16 cellular contexts compared by ENCODE assay signal in the genomic region with DNA sequence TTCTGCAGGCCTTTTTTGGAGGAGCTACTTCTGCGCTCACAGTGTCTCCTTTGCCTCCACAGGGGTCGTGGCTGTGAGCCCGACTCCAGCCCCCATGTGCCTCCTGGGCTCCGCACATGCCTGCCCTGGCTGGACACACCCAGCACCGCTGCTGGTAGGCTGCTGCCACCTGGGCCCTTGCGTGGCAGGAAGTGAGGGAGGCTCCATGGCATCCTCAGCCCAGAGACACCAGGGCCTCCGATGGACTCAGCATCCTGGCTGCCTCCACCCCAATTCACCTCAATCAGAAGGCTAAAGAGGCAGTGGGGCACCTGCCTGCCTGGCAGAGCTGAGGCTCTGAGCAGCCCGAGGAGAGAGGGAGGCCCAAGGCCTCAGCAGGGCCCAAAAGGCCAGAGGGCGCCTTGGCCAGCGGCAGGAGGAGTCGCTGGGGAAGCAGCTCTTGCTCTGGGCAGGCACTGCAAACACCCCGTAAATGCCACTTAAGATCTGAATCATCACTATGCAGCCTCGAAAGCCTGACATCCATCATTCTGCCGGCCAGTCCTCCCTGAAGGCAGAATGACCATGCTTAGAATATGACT.
"Had no signal": no experiment of that assay in that cellular context is flagged by ENCODE, and none has a peak within 500 bp of the region (broad histone marks: within the 10 kb centered on the region; RNA-seq: fewer than 3 reads in every experiment).

No MANE protein-coding gene starts in this region.

- H3K4me3 ChIP-seq: dorsolateral prefrontal cortex, esophagus muscularis mucosa, psoas muscle, thoracic aorta had no signal

- H3K36me3 ChIP-seq: esophagus muscularis mucosa, thoracic aorta had no signal

- H3K4me1 Mint-ChIP-seq: memory B cell had no signal

- H3K4me3 Mint-ChIP-seq: activated T-cell treated with anti-CD3 and anti-CD28 coated beads, Interleukin-2, amount 50 U/mL, for 72 hours; memory B cell; natural killer cell treated with Interleukin-12 subunit alpha and Interleukin-12 subunit beta and Interleukin-15 and Interleukin-18, amount 100 ng/mL, for 72 hours; stimulated activated naive CD8-positive, alpha-beta T cell treated with anti-CD3 and anti-CD28 coated beads, Interleukin-15, amount 100 ng/mL, for 72 hours had no signal

- H3K27ac ChIP-seq: dorsolateral prefrontal cortex, esophagus muscularis mucosa, psoas muscle, thoracic aorta had no signal

- H3K36me3 Mint-ChIP-seq: memory B cell had no signal

- H3K4me1 ChIP-seq: esophagus muscularis mucosa had no signal

- H3K27ac Mint-ChIP-seq: activated T-cell treated with anti-CD3 and anti-CD28 coated beads, Interleukin-2, amount 50 U/mL, for 72 hours; memory B cell; natural killer cell treated with Interleukin-12 subunit alpha and Interleukin-12 subunit beta and Interleukin-15 and Interleukin-18, amount 100 ng/mL, for 72 hours had no signal

- ATAC-seq: activated T-cell treated with anti-CD3 and anti-CD28 coated beads, Interleukin-2, amount 50 U/mL, for 72 hours; natural killer cell treated with Interleukin-12 subunit alpha and Interleukin-12 subunit beta and Interleukin-15 and Interleukin-18, amount 100 ng/mL, for 72 hours; psoas muscle; stimulated activated naive CD8-positive, alpha-beta T cell treated with anti-CD3 and anti-CD28 coated beads, Interleukin-15, amount 100 ng/mL, for 72 hours had no signal

- H3K27me3 ChIP-seq: dorsolateral prefrontal cortex had no signal

- DNase-seq: activated CD4-positive, alpha-beta T cell treated with anti-CD3 and anti-CD28 coated beads for 1 hour; activated CD4-positive, alpha-beta T cell treated with anti-CD3 and anti-CD28 coated beads, Interleukin-2, amount 50 U/mL, for 48 hours; activated gamma-delta T cell treated with Interleukin-2 at 50 U/mL for 16 hours; activated T-cell treated with anti-CD3 and anti-CD28 coated beads, Interleukin-2, amount 50 U/mL, for 72 hours; glutamatergic neuron; occipital lobe; psoas muscle; stimulated activated CD4-positive, alpha-beta T cell treated with anti-CD3 and anti-CD28 coated beads, Interleukin-4, amount 100 ng/mL, for 4 hours; stimulated activated naive CD8-positive, alpha-beta T cell treated with anti-CD3 and anti-CD28 coated beads, Interleukin-15, amount 100 ng/mL, for 72 hours; SW 1271; T-helper 9 cell had no signal

- H3K9me3 ChIP-seq: psoas muscle, thoracic aorta had no signal

- H3K9me3 Mint-ChIP-seq: activated T-cell treated with anti-CD3 and anti-CD28 coated beads, Interleukin-2, amount 50 U/mL, for 72 hours; natural killer cell treated with Interleukin-12 subunit alpha and Interleukin-12 subunit beta and Interleukin-15 and Interleukin-18, amount 100 ng/mL, for 72 hours; stimulated activated naive CD8-positive, alpha-beta T cell treated with anti-CD3 and anti-CD28 coated beads, Interleukin-15, amount 100 ng/mL, for 72 hours had no signal
